ENCODE assay signal across 1 cellular context in genomic region chr10:49184642-49185111, GRCh38.
TF ChIP-seq lines count a peak whose summit lies in the region.

No MANE protein-coding gene starts in this region.

TF ChIP-seq in K562, 482 proteins besides CTCF, POLR2A, EP300 and RAD21 (continued from another document and continues in another):
- TF ChIP-seq ZBTB40 (IDR thresholded peaks at IDR 0.05) = no peak
- TF ChIP-seq ZBTB40 (CRISPR knock-in tag; IDR thresholded peaks at IDR 0.05) = no peak
- TF ChIP-seq MCM2 (IDR thresholded peaks at IDR 0.05; ENCODE audit: low read depth) = no peak
- no peak for TF ChIP-seq SIRT6 (IDR thresholded peaks at IDR 0.05; ENCODE audit: low read depth, low read length)
- no peak for TF ChIP-seq ZNF75A (CRISPR knock-in tag; IDR thresholded peaks at IDR 0.05)
- no peak for TF ChIP-seq KDM4B (IDR thresholded peaks at IDR 0.05; ENCODE audit: borderline replicate concordance in 2 of 2, low read depth in 1 of 2)
- TF ChIP-seq E2F6 (IDR thresholded peaks at IDR 0.05; ENCODE audit: borderline replicate concordance in 1 of 2, extremely low read depth in 1 of 2, insufficient read depth in 1 of 2, insufficient read length in 1 of 2, low read depth in 1 of 2, low read length in 1 of 2, poor library complexity in 1 of 2, severe bottlenecking in 1 of 2) = no peak
- TF ChIP-seq ZNF184 (CRISPR knock-in tag; IDR thresholded peaks at IDR 0.05) = no peak
- no peak for TF ChIP-seq DACH1 (IDR thresholded peaks at IDR 0.05; ENCODE audit: partially characterized antibody)
- no peak for TF ChIP-seq HNRNPLL (IDR thresholded peaks at IDR 0.05; ENCODE audit: low read depth, low read length, poor library complexity, severe bottlenecking)
- TF ChIP-seq FOXK2 (conservative IDR thresholded peaks at IDR 0.05 in 1 of 2, IDR thresholded peaks at IDR 0.05 in 1 of 2; ENCODE audit: low read depth in 2 of 2) = peak in 1 of 2 experiments; percentile 50; a peak in 3 of 4 replicates
- TF ChIP-seq, protein P1, sequence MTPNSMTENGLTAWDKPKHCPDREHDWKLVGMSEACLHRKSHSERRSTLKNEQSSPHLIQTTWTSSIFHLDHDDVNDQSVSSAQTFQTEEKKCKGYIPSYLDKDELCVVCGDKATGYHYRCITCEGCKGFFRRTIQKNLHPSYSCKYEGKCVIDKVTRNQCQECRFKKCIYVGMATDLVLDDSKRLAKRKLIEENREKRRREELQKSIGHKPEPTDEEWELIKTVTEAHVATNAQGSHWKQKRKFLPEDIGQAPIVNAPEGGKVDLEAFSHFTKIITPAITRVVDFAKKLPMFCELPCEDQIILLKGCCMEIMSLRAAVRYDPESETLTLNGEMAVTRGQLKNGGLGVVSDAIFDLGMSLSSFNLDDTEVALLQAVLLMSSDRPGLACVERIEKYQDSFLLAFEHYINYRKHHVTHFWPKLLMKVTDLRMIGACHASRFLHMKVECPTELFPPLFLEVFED (CRISPR knock-in tag; conservative IDR thresholded peaks at IDR 0.05) = no peak
- no peak for TF ChIP-seq CCNT2 (IDR thresholded peaks at IDR 0.05; ENCODE audit: borderline replicate concordance, extremely low read depth, insufficient read length, low read depth, low read length)
- TF ChIP-seq SMAD3 (CRISPR knock-in tag; conservative IDR thresholded peaks at IDR 0.05) = no peak
- TF ChIP-seq, protein P2, sequence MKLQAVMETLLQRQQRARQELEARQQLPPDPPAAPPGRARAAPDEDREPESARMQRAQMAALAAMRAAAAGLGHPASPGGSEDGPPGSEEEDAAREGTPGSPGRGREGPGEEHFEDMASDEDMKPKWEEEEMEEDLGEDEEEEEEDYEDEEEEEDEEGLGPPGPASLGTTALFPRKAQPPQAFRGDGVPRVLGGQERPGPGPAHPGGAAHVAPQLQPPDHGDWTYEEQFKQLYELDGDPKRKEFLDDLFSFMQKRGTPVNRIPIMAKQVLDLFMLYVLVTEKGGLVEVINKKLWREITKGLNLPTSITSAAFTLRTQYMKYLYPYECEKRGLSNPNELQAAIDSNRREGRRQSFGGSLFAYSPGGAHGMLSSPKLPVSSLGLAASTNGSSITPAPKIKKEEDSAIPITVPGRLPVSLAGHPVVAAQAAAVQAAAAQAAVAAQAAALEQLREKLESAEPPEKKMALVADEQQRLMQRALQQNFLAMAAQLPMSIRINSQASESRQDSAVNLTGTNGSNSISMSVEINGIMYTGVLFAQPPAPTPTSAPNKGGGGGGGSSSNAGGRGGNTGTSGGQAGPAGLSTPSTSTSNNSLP (IDR thresholded peaks at IDR 0.05; ENCODE audit: borderline replicate concordance, low read depth, low read length) = no peak; the same call in 1 of the 2 replicates
- no peak for TF ChIP-seq NR0B1 (IDR thresholded peaks at IDR 0.05; ENCODE audit: partially characterized antibody)
- no peak for TF ChIP-seq OTX1 (CRISPR knock-in tag; IDR thresholded peaks at IDR 0.05)
- TF ChIP-seq ZNF592 (IDR thresholded peaks at IDR 0.05) = peak; percentile 85; the same call in 1 of the 2 replicates
- TF ChIP-seq ZNF778 (CRISPR knock-in tag; IDR thresholded peaks at IDR 0.05) = no peak
- TF ChIP-seq, protein P3, sequence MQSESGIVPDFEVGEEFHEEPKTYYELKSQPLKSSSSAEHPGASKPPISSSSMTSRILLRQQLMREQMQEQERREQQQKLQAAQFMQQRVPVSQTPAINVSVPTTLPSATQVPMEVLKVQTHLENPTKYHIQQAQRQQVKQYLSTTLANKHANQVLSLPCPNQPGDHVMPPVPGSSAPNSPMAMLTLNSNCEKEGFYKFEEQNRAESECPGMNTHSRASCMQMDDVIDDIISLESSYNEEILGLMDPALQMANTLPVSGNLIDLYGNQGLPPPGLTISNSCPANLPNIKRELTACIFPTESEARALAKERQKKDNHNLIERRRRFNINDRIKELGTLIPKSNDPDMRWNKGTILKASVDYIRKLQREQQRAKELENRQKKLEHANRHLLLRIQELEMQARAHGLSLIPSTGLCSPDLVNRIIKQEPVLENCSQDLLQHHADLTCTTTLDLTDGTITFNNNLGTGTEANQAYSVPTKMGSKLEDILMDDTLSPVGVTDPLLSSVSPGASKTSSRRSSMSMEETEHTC (IDR thresholded peaks at IDR 0.05) = no peak
- TF ChIP-seq, protein P4, sequence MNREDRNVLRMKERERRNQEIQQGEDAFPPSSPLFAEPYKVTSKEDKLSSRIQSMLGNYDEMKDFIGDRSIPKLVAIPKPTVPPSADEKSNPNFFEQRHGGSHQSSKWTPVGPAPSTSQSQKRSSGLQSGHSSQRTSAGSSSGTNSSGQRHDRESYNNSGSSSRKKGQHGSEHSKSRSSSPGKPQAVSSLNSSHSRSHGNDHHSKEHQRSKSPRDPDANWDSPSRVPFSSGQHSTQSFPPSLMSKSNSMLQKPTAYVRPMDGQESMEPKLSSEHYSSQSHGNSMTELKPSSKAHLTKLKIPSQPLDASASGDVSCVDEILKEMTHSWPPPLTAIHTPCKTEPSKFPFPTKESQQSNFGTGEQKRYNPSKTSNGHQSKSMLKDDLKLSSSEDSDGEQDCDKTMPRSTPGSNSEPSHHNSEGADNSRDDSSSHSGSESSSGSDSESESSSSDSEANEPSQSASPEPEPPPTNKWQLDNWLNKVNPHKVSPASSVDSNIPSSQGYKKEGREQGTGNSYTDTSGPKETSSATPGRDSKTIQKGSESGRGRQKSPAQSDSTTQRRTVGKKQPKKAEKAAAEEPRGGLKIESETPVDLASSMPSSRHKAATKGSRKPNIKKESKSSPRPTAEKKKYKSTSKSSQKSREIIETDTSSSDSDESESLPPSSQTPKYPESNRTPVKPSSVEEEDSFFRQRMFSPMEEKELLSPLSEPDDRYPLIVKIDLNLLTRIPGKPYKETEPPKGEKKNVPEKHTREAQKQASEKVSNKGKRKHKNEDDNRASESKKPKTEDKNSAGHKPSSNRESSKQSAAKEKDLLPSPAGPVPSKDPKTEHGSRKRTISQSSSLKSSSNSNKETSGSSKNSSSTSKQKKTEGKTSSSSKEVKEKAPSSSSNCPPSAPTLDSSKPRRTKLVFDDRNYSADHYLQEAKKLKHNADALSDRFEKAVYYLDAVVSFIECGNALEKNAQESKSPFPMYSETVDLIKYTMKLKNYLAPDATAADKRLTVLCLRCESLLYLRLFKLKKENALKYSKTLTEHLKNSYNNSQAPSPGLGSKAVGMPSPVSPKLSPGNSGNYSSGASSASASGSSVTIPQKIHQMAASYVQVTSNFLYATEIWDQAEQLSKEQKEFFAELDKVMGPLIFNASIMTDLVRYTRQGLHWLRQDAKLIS (CRISPR knock-in tag; IDR thresholded peaks at IDR 0.05) = no peak
- no peak for TF ChIP-seq SAFB2 (IDR thresholded peaks at IDR 0.05; ENCODE audit: borderline replicate concordance, low read depth, low read length, severe bottlenecking)
- TF ChIP-seq U2AF2 (optimal IDR thresholded peaks at IDR 0.05; ENCODE audit: low read depth, low read length) = no peak
- TF ChIP-seq JUNB (CRISPR knock-in tag; conservative IDR thresholded peaks at IDR 0.05) = no peak
- no peak for TF ChIP-seq ZC3H8 (IDR thresholded peaks at IDR 0.05)
- no peak for TF ChIP-seq NCOA6 (IDR thresholded peaks at IDR 0.05)
- TF ChIP-seq KAT7 (CRISPR knock-in tag; IDR thresholded peaks at IDR 0.05; ENCODE audit: borderline replicate concordance) = no peak
- TF ChIP-seq ZBED1 (IDR thresholded peaks at IDR 0.05) = no peak
- TF ChIP-seq GATAD2B (IDR thresholded peaks at IDR 0.05; ENCODE audit: borderline replicate concordance) = no peak
- TF ChIP-seq TEAD2 (tag; IDR thresholded peaks at IDR 0.05) = no peak
- peak; percentile 33; the same call in 1 of the 2 replicates for TF ChIP-seq SMAD4 (CRISPR knock-in tag; conservative IDR thresholded peaks at IDR 0.05)
- TF ChIP-seq NCOA1 (IDR thresholded peaks at IDR 0.05; ENCODE audit: low read depth) = no peak
- TF ChIP-seq ZNF23 (CRISPR knock-in tag; IDR thresholded peaks at IDR 0.05) = no peak
- TF ChIP-seq ZNF408 (CRISPR knock-in tag; IDR thresholded peaks at IDR 0.05; ENCODE audit: low read depth) = no peak
- TF ChIP-seq RFX5 (IDR thresholded peaks at IDR 0.05; ENCODE audit: low read depth, low read length) = no peak
